ENCODE assay signal across 8 cellular contexts in the genomic region with DNA sequence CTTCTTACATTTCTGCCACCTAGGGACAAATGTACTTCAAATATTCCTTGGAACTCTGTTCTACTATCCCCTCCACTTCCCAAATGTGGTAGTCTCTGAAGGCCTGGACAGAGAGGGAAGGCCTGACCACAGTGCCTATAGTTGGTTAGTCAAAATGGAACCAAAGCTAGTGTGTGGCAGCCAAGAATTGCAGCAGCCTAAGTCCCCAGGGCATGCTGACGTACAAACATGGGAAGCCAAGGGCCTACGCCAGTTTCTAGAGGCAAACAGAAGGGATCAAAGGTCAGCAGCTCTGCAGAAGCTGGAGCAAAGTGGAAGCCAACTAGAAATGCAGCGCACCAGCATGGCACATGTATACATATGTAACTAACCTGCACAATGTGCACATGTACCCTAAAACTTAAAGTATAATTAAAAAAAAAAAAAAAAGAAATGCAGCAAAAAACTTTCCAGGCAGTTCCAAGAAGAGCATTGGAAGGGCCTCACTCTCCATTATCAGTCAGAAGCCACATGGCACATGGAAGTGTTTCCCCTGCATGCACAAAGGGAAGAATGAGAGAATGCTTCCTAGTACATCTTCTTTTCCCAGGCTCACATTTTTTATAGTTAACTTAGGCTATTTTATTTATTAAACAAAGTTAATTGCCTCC. TPM values are rescaled to one million over a fixed set of nuclear protein-coding genes. Genes with fewer than 3 reads are reported as not detected.
A peak's percentile ranks its signal among the peaks of the same experiment; 100 is the strongest.
DNase-seq lines count a peak whose midpoint lies in the region; ATAC-seq and TF ChIP-seq lines count a peak whose summit lies in the region.
"Had no signal": no experiment of that assay in that cellular context is flagged by ENCODE, and none has a peak within 500 bp of the region (broad histone marks: within the 10 kb centered on the region; RNA-seq: fewer than 3 reads in every experiment).

No MANE protein-coding gene starts in this region.

- H3K27me3 ChIP-seq in right cardiac atrium (ENCODE audit: control insufficient read depth, insufficient read depth) (no peaks in the 10 kb centered on the region), prostate gland (replicated peaks; ENCODE audit: insufficient read depth) (no peaks in the 10 kb centered on the region)

- 35% methylated on average over 3 of the region's 3 CpGs for WGBS in right cardiac atrium
- 67% methylated on average over 3 of the region's 3 CpGs for WGBS in prostate gland

- H3K27me3 Mint-ChIP-seq in WTC11 (ENCODE audit: low read depth) (no peaks in the 10 kb centered on the region), T-cell (no peaks in the 10 kb centered on the region)

- POLR2A ChIA-PET in WTC11 (lab: Charles Lee) (no interaction called here), T-cell (lab: Charles Lee) (no interaction called here)

- H3K4me1 ChIP-seq in right cardiac atrium (ENCODE audit: control insufficient read depth, insufficient read depth, low read length) (peaks cover 6% of the 10 kb centered on the region), prostate gland (replicated peaks) (peaks cover 3% of the 10 kb centered on the region)

- TF ChIP-seq CTCF in WTC11 (IDR thresholded peaks at IDR 0.05), result no peak
- TF ChIP-seq CTCF in prostate gland (IDR thresholded peaks at IDR 0.05), result no peak

- peak overlapping the region; percentile 51 for H3K27ac ChIP-seq in right cardiac atrium (ENCODE audit: low read length)
- no peak overlapping the region for H3K27ac ChIP-seq in prostate gland

- no peaks in the 10 kb centered on the region for H3K9me3 Mint-ChIP-seq in WTC11
- no peaks in the 10 kb centered on the region for H3K9me3 Mint-ChIP-seq in T-cell
- H3K9me3 Mint-ChIP-seq: brain had no signal

- no peak for TF ChIP-seq POLR2A in prostate gland (IDR thresholded peaks at IDR 0.05)

- ATAC-seq in WTC11, result no peak
- peak; percentile 89 to 92 for ATAC-seq in right cardiac atrium
- no peak for ATAC-seq in T-cell (replicated peaks in 1 of 4)

- H3K27ac Mint-ChIP-seq in WTC11 (no peak overlapping the region), T-cell (no peak overlapping the region)

- H3K36me3 ChIP-seq in prostate gland, result no peaks in the 10 kb centered on the region

- no peaks in the 10 kb centered on the region for H3K36me3 Mint-ChIP-seq in WTC11
- H3K36me3 Mint-ChIP-seq in T-cell, result no peaks in the 10 kb centered on the region
- H3K36me3 Mint-ChIP-seq: brain had no signal

- CTCF ChIA-PET in WTC11 (lab: Charles Lee), result interaction anchor here (0.7 to 1.7 kb wide), 2 partner anchors 115 kb away, joined by 3 to 6 read pairs; no protein-coding TSS in a partner anchor
- CTCF ChIA-PET in T-cell (lab: Charles Lee), result no interaction called here

- DNase-seq in M059J (ENCODE audit: low read depth), result peak; percentile 85
- no peak for DNase-seq in WTC11 (ENCODE audit: low spot score)
- peak; percentile 81 to 92 (median 83) for DNase-seq in right cardiac atrium
- peak; percentile 84 for DNase-seq in stromal cell of bone marrow (ENCODE audit: low read depth)
- no peak for DNase-seq in epidermal melanocyte (ENCODE audit: insufficient read length, low spot score)
- no peak for DNase-seq in T-cell
- DNase-seq in prostate gland (ENCODE audit: low spot score), result no peak

- no peak overlapping the region for H3K4me3 Mint-ChIP-seq in WTC11
- no peak overlapping the region for H3K4me3 Mint-ChIP-seq in T-cell
- H3K4me3 Mint-ChIP-seq: brain had no signal

- H3K4me3 ChIP-seq in right cardiac atrium (ENCODE audit: low read length) (no peak overlapping the region), prostate gland (no peak overlapping the region)

- H3K9me3 ChIP-seq in right cardiac atrium (ENCODE audit: control insufficient read depth, low read length), result no peaks in the 10 kb centered on the region
- H3K9me3 ChIP-seq in prostate gland, result no peaks in the 10 kb centered on the region

- H3K4me1 Mint-ChIP-seq in WTC11 (no peaks in the 10 kb centered on the region), T-cell (no peaks in the 10 kb centered on the region)

- intact Hi-C loops in right cardiac atrium (cut with DNase I), result loop anchor here in 1 of 4 donors (5.0 kb wide), 1 partner anchor 37 kb away; no protein-coding TSS in a partner anchor
- intact Hi-C loops in prostate gland (cut with DNase I), result loop anchor here (5.0 kb wide), 1 partner anchor 37 kb away; no protein-coding TSS in a partner anchor

TF ChIP-seq in WTC11, 78 proteins besides CTCF, POLR2A, EP300 and RAD21:
- no peak for TF ChIP-seq NFE2L1 (CRISPR knock-in tag; IDR thresholded peaks at IDR 0.05)
- TF ChIP-seq, protein P1, sequence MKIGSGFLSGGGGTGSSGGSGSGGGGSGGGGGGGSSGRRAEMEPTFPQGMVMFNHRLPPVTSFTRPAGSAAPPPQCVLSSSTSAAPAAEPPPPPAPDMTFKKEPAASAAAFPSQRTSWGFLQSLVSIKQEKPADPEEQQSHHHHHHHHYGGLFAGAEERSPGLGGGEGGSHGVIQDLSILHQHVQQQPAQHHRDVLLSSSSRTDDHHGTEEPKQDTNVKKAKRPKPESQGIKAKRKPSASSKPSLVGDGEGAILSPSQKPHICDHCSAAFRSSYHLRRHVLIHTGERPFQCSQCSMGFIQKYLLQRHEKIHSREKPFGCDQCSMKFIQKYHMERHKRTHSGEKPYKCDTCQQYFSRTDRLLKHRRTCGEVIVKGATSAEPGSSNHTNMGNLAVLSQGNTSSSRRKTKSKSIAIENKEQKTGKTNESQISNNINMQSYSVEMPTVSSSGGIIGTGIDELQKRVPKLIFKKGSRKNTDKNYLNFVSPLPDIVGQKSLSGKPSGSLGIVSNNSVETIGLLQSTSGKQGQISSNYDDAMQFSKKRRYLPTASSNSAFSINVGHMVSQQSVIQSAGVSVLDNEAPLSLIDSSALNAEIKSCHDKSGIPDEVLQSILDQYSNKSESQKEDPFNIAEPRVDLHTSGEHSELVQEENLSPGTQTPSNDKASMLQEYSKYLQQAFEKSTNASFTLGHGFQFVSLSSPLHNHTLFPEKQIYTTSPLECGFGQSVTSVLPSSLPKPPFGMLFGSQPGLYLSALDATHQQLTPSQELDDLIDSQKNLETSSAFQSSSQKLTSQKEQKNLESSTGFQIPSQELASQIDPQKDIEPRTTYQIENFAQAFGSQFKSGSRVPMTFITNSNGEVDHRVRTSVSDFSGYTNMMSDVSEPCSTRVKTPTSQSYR (CRISPR knock-in tag; IDR thresholded peaks at IDR 0.05), result no peak
- no peak for TF ChIP-seq NR2C2 (CRISPR knock-in tag; IDR thresholded peaks at IDR 0.05)
- TF ChIP-seq GABPB1 (CRISPR knock-in tag; IDR thresholded peaks at IDR 0.05), result 0 out of 2 replicates have a peak, but pooled peaks have one; percentile 45
- TF ChIP-seq ATF1 (CRISPR knock-in tag; IDR thresholded peaks at IDR 0.05), result no peak
- TF ChIP-seq, protein P2, sequence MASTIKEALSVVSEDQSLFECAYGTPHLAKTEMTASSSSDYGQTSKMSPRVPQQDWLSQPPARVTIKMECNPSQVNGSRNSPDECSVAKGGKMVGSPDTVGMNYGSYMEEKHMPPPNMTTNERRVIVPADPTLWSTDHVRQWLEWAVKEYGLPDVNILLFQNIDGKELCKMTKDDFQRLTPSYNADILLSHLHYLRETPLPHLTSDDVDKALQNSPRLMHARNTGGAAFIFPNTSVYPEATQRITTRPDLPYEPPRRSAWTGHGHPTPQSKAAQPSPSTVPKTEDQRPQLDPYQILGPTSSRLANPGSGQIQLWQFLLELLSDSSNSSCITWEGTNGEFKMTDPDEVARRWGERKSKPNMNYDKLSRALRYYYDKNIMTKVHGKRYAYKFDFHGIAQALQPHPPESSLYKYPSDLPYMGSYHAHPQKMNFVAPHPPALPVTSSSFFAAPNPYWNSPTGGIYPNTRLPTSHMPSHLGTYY (CRISPR knock-in tag; IDR thresholded peaks at IDR 0.05), result no peak

RNA-seq across cellular contexts. Expression of a gene that starts 39.4 kb away (rescaled TPM):
- 46.6 and 48.8 TPM in 2 replicates for total RNA-seq in M059J (2014; rRNA removed; shearing (Covaris generic))
- total RNA-seq in WTC11 (2021) (20.8 to 34.5 TPM (median 24.0 TPM) in 3 replicates), right cardiac atrium (10 to 100 TPM; 10.5 to 23.3 (median 18.2) TPM), T-cell (10 to 100 TPM; 16.0 to 85.8 (median 21.9) TPM), prostate gland (10 to 100 TPM; 28.9 to 43.9 TPM)
- 24.6 TPM for polyA plus RNA-seq in right cardiac atrium

Comparison
In these comparisons a context has a peak if more than half of its experiments do, and no peak if none do; other contexts are left out.
1. DNase-seq: peak in M059J (single experiment), right cardiac atrium (3 of 3) and stromal cell of bone marrow (single experiment); none in WTC11 (single experiment), epidermal melanocyte (single experiment), T-cell (0 of 34) and prostate gland (single experiment).
2. ATAC-seq: peak in right cardiac atrium (2 of 2); none in WTC11 (single experiment) and T-cell (0 of 4).